Comparison of ENCODE assay signal across 20 cellular contexts in genomic region chr6:143955971-143956370, GRCh38. TPM values are rescaled to one million over a fixed set of nuclear protein-coding genes. Genes with fewer than 3 reads are reported as not detected.
A peak's percentile ranks its signal among the peaks of the same experiment; 100 is the strongest.
DNase-seq lines count a peak whose midpoint lies in the region; ATAC-seq and TF ChIP-seq lines count a peak whose summit lies in the region.
"Had no signal": no experiment of that assay in that cellular context is flagged by ENCODE, and none has a peak within 500 bp of the region (broad histone marks: within the 10 kb centered on the region; RNA-seq: fewer than 3 reads in every experiment).

No MANE protein-coding gene starts in this region.

- POLR2A ChIA-PET in PC-3 (lab: Charles Lee; ENCODE audit: unreplicated experiment), result no interaction called here

- ATAC-seq in PC-3 (no peak; the same call in 1 of the 2 replicates), HG03139 (IDR thresholded peaks at IDR 0.05; ENCODE audit: unreplicated experiment) (no peak), GM19035 (IDR thresholded peaks at IDR 0.05; ENCODE audit: unreplicated experiment) (no peak)
- no peak for ATAC-seq in stimulated activated naive CD8-positive, alpha-beta T cell treated with anti-CD3 and anti-CD28 coated beads, Interleukin-15, amount 100 ng/mL, for 72 hours
- ATAC-seq: GM23338, Right ventricle myocardium inferior had no signal

- H3K36me3 ChIP-seq in PC-3 (ENCODE audit: low read depth, low read length), result no peaks in the 10 kb centered on the region
- H3K36me3 ChIP-seq: HAP-1, Peyer's patch had no signal

- no peak overlapping the region for H3K4me3 Mint-ChIP-seq in stimulated activated naive CD8-positive, alpha-beta T cell treated with anti-CD3 and anti-CD28 coated beads, Interleukin-15, amount 100 ng/mL, for 72 hours
- no peak overlapping the region for H3K4me3 Mint-ChIP-seq in activated naive CD4-positive, alpha-beta T cell treated with anti-CD3 and anti-CD28 coated beads, Interleukin-2, amount 10 ng/mL, durations not matched to agents 7 days and 5 days
- H3K4me3 Mint-ChIP-seq: CD8-positive, alpha-beta memory T cell; GM23338; IgD-negative memory B cell had no signal

- CTCF ChIA-PET in PC-3 (lab: Charles Lee), result no interaction called here
- CTCF ChIA-PET in activated naive CD4-positive, alpha-beta T cell treated with anti-CD3 and anti-CD28 coated beads, Interleukin-2, amount 10 ng/mL, durations not matched to agents 7 days and 5 days (lab: Charles Lee), result interaction anchor here (3.5 kb wide), 1 partner anchor 16 kb away, joined by 14 read pairs; no protein-coding TSS in a partner anchor

- no peak overlapping the region for H3K4me2 ChIP-seq in PC-3 (ENCODE audit: low read length)
- H3K4me2 ChIP-seq: GM23338 had no signal

- no peaks in the 10 kb centered on the region for H3K27me3 ChIP-seq in PC-3 (ENCODE audit: low read length)
- H3K27me3 ChIP-seq: Peyer's patch had no signal

- no peak for TF ChIP-seq CTCF in PC-3 (conservative IDR thresholded peaks at IDR 0.05; ENCODE audit: low read depth, low read length)

- H3F3A ChIP-seq in PC-3 (ENCODE audit: low read length, unreplicated experiment), result no peaks in the 10 kb centered on the region

- no TSS peak for BruUV-seq in PC-3 (replicated peaks; lab: Mats Ljungman, UMichigan)

- intact Hi-C loops in PC-3 (cut with micrococcal nuclease), result no loop called here

- H3K9ac ChIP-seq in PC-3 (ENCODE audit: low read length), result no peak overlapping the region

- H3K9me3 Mint-ChIP-seq in stimulated activated naive CD8-positive, alpha-beta T cell treated with anti-CD3 and anti-CD28 coated beads, Interleukin-15, amount 100 ng/mL, for 72 hours, result no peaks in the 10 kb centered on the region
- H3K9me3 Mint-ChIP-seq in activated naive CD4-positive, alpha-beta T cell treated with anti-CD3 and anti-CD28 coated beads, Interleukin-2, amount 10 ng/mL, durations not matched to agents 7 days and 5 days, result no peaks in the 10 kb centered on the region
- H3K9me3 Mint-ChIP-seq: CD8-positive, alpha-beta memory T cell; GM23338; IgD-negative memory B cell had no signal

- peak overlapping the region in 1 of 2 donors; percentile 35 for H3K27ac Mint-ChIP-seq in stimulated activated naive CD8-positive, alpha-beta T cell treated with anti-CD3 and anti-CD28 coated beads, Interleukin-15, amount 100 ng/mL, for 72 hours
- H3K27ac Mint-ChIP-seq in activated naive CD4-positive, alpha-beta T cell treated with anti-CD3 and anti-CD28 coated beads, Interleukin-2, amount 10 ng/mL, durations not matched to agents 7 days and 5 days, result no peak overlapping the region
- H3K27ac Mint-ChIP-seq: GM23338, IgD-negative memory B cell had no signal

- DNase-seq in EH (ENCODE audit: low read depth) (peak; percentile 22), PC-3 (peak; percentile 12), astrocyte of the hippocampus (ENCODE audit: low read depth, low spot score) (peak; percentile 31), iris pigment epithelial cell (ENCODE audit: low read depth) (peak; percentile 37)
- no peak for DNase-seq in stimulated activated naive CD8-positive, alpha-beta T cell treated with anti-CD3 and anti-CD28 coated beads, Interleukin-15, amount 100 ng/mL, for 72 hours
- DNase-seq in activated naive CD4-positive, alpha-beta T cell treated with anti-CD3 and anti-CD28 coated beads, Interleukin-2, amount 10 ng/mL, durations not matched to agents 7 days and 5 days, result no peak
- DNase-seq: CD8-positive, alpha-beta memory T cell; MV-4-11; NCI-H1105 treated with DMSO at 0.1 percent for 48 hours; NCI-H2029 treated with DMSO at 0.1 percent for 48 hours; NCI-H226; NCI-H510A treated with DMSO at 0.1 percent for 48 hours; Peyer's patch had no signal

- H3K4me1 ChIP-seq in PC-3 (ENCODE audit: insufficient read depth, low read length), result no peaks in the 10 kb centered on the region

- H3K27me3 Mint-ChIP-seq in stimulated activated naive CD8-positive, alpha-beta T cell treated with anti-CD3 and anti-CD28 coated beads, Interleukin-15, amount 100 ng/mL, for 72 hours, result no peaks in the 10 kb centered on the region
- no peaks in the 10 kb centered on the region for H3K27me3 Mint-ChIP-seq in activated naive CD4-positive, alpha-beta T cell treated with anti-CD3 and anti-CD28 coated beads, Interleukin-2, amount 10 ng/mL, durations not matched to agents 7 days and 5 days
- H3K27me3 Mint-ChIP-seq: IgD-negative memory B cell had no signal

- no peaks in the 10 kb centered on the region for H3K36me3 Mint-ChIP-seq in activated naive CD4-positive, alpha-beta T cell treated with anti-CD3 and anti-CD28 coated beads, Interleukin-2, amount 10 ng/mL, durations not matched to agents 7 days and 5 days
- H3K36me3 Mint-ChIP-seq: CD8-positive, alpha-beta memory T cell had no signal

- H3K79me2 ChIP-seq in PC-3 (ENCODE audit: low read length), result no peaks in the 10 kb centered on the region

- no peaks in the 10 kb centered on the region for H3K9me3 ChIP-seq in PC-3 (ENCODE audit: low read length)
- H3K9me3 ChIP-seq: HAP-1, Peyer's patch had no signal

- H3K4me3 ChIP-seq in PC-3 (ENCODE audit: low read length), result no peak overlapping the region
- H3K4me3 ChIP-seq: GM23338, HAP-1, Peyer's patch had no signal

- H3K27ac ChIP-seq in PC-3 (ENCODE audit: low read length), result no peak overlapping the region
- H3K27ac ChIP-seq: C4-2B, Peyer's patch had no signal

- no peaks in the 10 kb centered on the region for H4K20me1 ChIP-seq in PC-3 (ENCODE audit: low read length)

- H3K4me1 Mint-ChIP-seq in stimulated activated naive CD8-positive, alpha-beta T cell treated with anti-CD3 and anti-CD28 coated beads, Interleukin-15, amount 100 ng/mL, for 72 hours, result no peaks in the 10 kb centered on the region
- no peaks in the 10 kb centered on the region for H3K4me1 Mint-ChIP-seq in activated naive CD4-positive, alpha-beta T cell treated with anti-CD3 and anti-CD28 coated beads, Interleukin-2, amount 10 ng/mL, durations not matched to agents 7 days and 5 days
- H3K4me1 Mint-ChIP-seq: CD8-positive, alpha-beta memory T cell; IgD-negative memory B cell had no signal

- H2AFZ ChIP-seq in PC-3 (ENCODE audit: low read length), result no peak overlapping the region
- H2AFZ ChIP-seq: GM23338 had no signal

- no peaks in the 10 kb centered on the region for H3K9me2 ChIP-seq in PC-3 (replicated peaks; ENCODE audit: low read length)

RNA-seq across cellular contexts. Expression of gene PLAGL1, which starts 52.1 kb away (rescaled TPM):
- 10.9 and 14.4 TPM in 2 replicates for total RNA-seq in PC-3 (2014; rRNA removed)

Comparison
In these comparisons a context has a peak if more than half of its experiments do, and no peak if none do; other contexts are left out.
1. DNase-seq: peak in EH (single experiment), PC-3 (single experiment), astrocyte of the hippocampus (single experiment) and iris pigment epithelial cell (single experiment); none in stimulated activated naive CD8-positive, alpha-beta T cell treated with anti-CD3 and anti-CD28 coated beads, Interleukin-15, amount 100 ng/mL, for 72 hours (0 of 2) and activated naive CD4-positive, alpha-beta T cell treated with anti-CD3 and anti-CD28 coated beads, Interleukin-2, amount 10 ng/mL, durations not matched to agents 7 days and 5 days (single experiment).